1 cellular context compared by ENCODE assay signal in genomic region chr2:163701399-163702195, GRCh38.
TF ChIP-seq lines count a peak whose summit lies in the region.

No MANE protein-coding gene starts in this region.

TF ChIP-seq in WTC11, 78 proteins besides CTCF, POLR2A, EP300 and RAD21 (continued from another document):
- TF ChIP-seq MAX (CRISPR knock-in tag; IDR thresholded peaks at IDR 0.05), result no peak
- no peak for TF ChIP-seq E2F5 (CRISPR knock-in tag; IDR thresholded peaks at IDR 0.05)
- no peak for TF ChIP-seq ZNF317 (CRISPR knock-in tag; IDR thresholded peaks at IDR 0.05; ENCODE audit: borderline replicate concordance, low read depth)
- no peak for TF ChIP-seq TEAD1 (CRISPR knock-in tag; IDR thresholded peaks at IDR 0.05)
